Comparison of ENCODE assay signal across 8 cellular contexts in genomic region chr1:148263128-148263905, GRCh38.
DNase-seq lines count a peak whose midpoint lies in the region; ATAC-seq and TF ChIP-seq lines count a peak whose summit lies in the region.

No MANE protein-coding gene starts in this region.

- H3K4me3 ChIP-seq in endocrine pancreas (ENCODE audit: control insufficient read depth, insufficient read depth, low read length) = peak overlapping the region; percentile 63

- no peaks in the 10 kb centered on the region for H3K36me3 Mint-ChIP-seq in mesothelial cell of epicardium

- H3K4me3 Mint-ChIP-seq in mesothelial cell of epicardium = peak overlapping the region; percentile 87

- H3K36me3 ChIP-seq in endocrine pancreas (ENCODE audit: control insufficient read depth, insufficient read depth, low read length) = no peaks in the 10 kb centered on the region

- H3K27me3 ChIP-seq in endocrine pancreas (ENCODE audit: control insufficient read depth, insufficient read depth, low read length) = no peaks in the 10 kb centered on the region

- H3K4me1 Mint-ChIP-seq in mesothelial cell of epicardium = peaks cover 23% of the 10 kb centered on the region

- no peaks in the 10 kb centered on the region for H3K9me3 Mint-ChIP-seq in mesothelial cell of epicardium

- peak overlapping the region; percentile 100 for H3K27ac Mint-ChIP-seq in mesothelial cell of epicardium

- TF ChIP-seq CTCF in mesothelial cell of epicardium (IDR thresholded peaks at IDR 0.05; ENCODE audit: unreplicated experiment) = no peak

- H3K4me1 ChIP-seq in endocrine pancreas (ENCODE audit: control insufficient read depth, insufficient read depth, low read length) = no peaks in the 10 kb centered on the region

- peak overlapping the region; percentile 8 for H3K9ac ChIP-seq in endocrine pancreas (ENCODE audit: control insufficient read depth, insufficient read depth, low read length)

- peaks cover 2% of the 10 kb centered on the region for H3K27me3 Mint-ChIP-seq in mesothelial cell of epicardium (ENCODE audit: low read depth)

- peak; percentile 10 for DNase-seq in GM04503 (ENCODE audit: low read depth)
- DNase-seq in NCI-H345 treated with DMSO at 0.1 percent for 48 hours (lab: John Stamatoyannopoulos, UW; ENCODE audit: unreplicated experiment) = peak; percentile 96
- peak; percentile 27 to 28 for DNase-seq in activated CD8-positive, alpha-beta memory T cell treated with anti-CD3 and anti-CD28 coated beads for 1 hour (ENCODE audit: extremely low read depth in 1 of 2, low read depth in 1 of 2)
- peak; percentile 47 to 73 for DNase-seq in mesothelial cell of epicardium (ENCODE audit: low spot score in 2 of 2, unreplicated experiment in 2 of 2)
- peak; percentile 35 to 53 for DNase-seq in stimulated activated CD8-positive, alpha-beta memory T cell treated with anti-CD3 and anti-CD28 coated beads, Interleukin-2, amount 100 ng/mL, for 48 hours (ENCODE audit: low read depth in 2 of 2)
- no peak for DNase-seq in SK-N-DZ (ENCODE audit: low spot score)

- peak; percentile 55 for ATAC-seq in HG02571 (IDR thresholded peaks at IDR 0.05; ENCODE audit: unreplicated experiment)

- no peaks in the 10 kb centered on the region for H3K9me3 ChIP-seq in endocrine pancreas (ENCODE audit: control insufficient read depth, low read length)
